1 cellular context compared by ENCODE assay signal in the genomic region with DNA sequence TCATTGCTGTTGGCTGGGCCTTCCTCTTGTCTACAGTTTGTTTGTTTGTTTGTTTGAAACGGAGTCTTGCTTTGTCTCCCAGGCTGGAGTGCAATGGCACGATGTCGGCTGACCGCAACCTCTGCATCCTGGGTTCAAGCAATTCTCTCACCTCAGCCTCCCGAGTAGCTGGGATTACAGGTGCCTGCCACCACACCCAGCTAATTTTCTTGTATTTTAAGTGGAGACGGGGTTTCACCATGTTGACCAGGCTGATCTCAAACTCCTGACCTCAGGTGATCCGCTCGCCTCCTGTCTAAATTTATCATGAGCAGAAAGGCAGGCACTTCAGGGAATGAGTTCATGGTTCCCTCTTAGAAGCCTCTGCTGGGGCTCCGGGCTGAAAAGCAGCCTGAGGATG.
TF ChIP-seq lines count a peak whose summit lies in the region.

No MANE protein-coding gene starts in this region.

TF ChIP-seq in HepG2, 621 proteins besides CTCF, POLR2A, EP300 and RAD21:
- TF ChIP-seq RXRA (CRISPR knock-in tag; IDR thresholded peaks at IDR 0.05), result 0 out of 2 replicates have a peak, but pooled peaks have one; percentile 28
- 0 out of 2 replicates have a peak, but pooled peaks have one; percentile 20 for TF ChIP-seq MIER2 (CRISPR knock-in tag; IDR thresholded peaks at IDR 0.05)
- TF ChIP-seq ZNF605 (CRISPR knock-in tag; IDR thresholded peaks at IDR 0.05), result peak; percentile 67; the same call in 1 of the 2 replicates
- 0 out of 2 replicates have a peak, but pooled peaks have one; percentile 15 for TF ChIP-seq ZNF292 (CRISPR knock-in tag; IDR thresholded peaks at IDR 0.05; ENCODE audit: borderline replicate concordance, low read depth)
- TF ChIP-seq ZNF446 (CRISPR knock-in tag; IDR thresholded peaks at IDR 0.05), result 0 out of 2 replicates have a peak, but pooled peaks have one; percentile 37
- TF ChIP-seq ZNF710 (CRISPR knock-in tag; IDR thresholded peaks at IDR 0.05; ENCODE audit: borderline replicate concordance), result 0 out of 2 replicates have a peak, but pooled peaks have one; percentile 16
- peak; percentile 55; the same call in 1 of the 2 replicates for TF ChIP-seq ZNF460 (CRISPR knock-in tag; IDR thresholded peaks at IDR 0.05; ENCODE audit: borderline replicate concordance)
